Comparison of ENCODE assay signal across 1 cellular context in the genomic region with DNA sequence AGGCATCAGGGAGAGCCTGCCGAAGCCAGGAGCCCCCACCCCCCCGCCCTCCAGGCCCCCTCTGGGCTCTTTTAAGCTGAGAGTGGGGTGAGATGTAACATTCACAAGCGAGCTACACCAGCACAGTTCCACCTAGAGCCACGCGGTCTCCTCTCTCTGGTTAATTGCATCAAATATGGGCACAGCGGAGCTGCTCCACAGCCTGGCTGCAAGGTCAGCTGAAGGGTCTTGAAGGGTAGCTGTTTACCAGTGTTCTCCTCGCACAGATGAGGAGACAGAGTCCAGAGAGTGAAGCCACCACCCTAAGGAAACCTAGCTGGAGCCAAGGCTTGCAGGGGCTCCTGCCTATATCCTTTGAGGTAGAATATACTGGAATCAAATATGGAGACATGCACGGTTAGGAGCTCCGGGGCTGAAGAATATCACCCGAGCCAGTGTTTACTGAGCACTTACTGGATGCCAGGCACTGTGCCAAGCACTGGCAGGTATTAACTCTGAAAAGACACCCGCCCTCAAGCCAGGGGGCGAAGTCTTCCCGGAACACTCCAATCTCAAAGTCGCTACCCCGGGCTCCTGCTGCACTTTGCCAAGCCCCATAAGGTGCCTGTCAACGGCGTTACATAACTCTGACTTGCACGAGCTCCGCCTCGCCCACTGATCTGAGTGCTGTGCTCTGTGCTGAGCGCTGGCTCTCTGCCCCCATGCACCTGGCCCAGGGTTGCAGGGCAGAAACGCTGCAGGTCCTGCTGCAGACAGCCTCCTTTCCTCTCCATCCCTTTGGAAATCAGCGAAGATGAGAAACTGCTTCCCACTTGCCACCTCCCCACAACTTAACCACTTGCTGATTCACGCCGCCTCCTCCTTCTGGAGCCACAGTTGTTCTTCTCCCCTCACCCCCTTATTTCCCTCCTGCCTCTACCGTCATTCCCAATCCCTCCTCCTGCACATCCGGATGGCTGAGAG.
TF ChIP-seq lines count a peak whose summit lies in the region.

No MANE protein-coding gene starts in this region.

TF ChIP-seq in Ishikawa, 13 proteins besides CTCF, POLR2A, EP300 and RAD21 (continued from another document):
- peak; percentile 59 for TF ChIP-seq NFIC (IDR thresholded peaks at IDR 0.05)
- TF ChIP-seq TEAD4 (IDR thresholded peaks at IDR 0.05), result 0 out of 2 replicates have a peak, but pooled peaks have one; percentile 12
